Comparison of ENCODE assay signal across 10 cellular contexts in the genomic region with DNA sequence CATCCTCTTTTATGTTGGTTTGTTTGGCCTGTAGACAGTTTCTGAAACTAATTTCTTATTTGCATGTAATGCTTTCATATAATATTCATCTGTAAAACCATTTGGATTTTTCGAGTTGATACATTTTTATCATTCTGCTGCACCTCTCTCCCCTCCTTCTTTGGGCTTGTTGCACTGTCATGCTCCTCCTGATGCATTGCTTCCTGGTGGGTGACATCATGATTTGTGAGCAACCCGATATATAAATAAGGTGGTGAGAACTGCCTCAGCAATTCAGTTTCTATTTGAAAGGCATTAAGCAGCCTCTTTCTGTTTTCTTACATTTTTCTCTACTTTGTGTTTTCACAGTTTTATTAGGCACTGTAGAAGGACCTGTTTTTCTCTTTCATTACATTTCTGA.
DNase-seq lines count a peak whose midpoint lies in the region; ATAC-seq and TF ChIP-seq lines count a peak whose summit lies in the region.
"Had no signal": no experiment of that assay in that cellular context is flagged by ENCODE, and none has a peak within 500 bp of the region (broad histone marks: within the 10 kb centered on the region; RNA-seq: fewer than 3 reads in every experiment).

No MANE protein-coding gene starts in this region.

- no peak overlapping the region for H3K4me3 ChIP-seq in colonic mucosa

- H3K9me3 Mint-ChIP-seq in activated CD4-positive, alpha-beta T cell treated with anti-CD3 and anti-CD28 coated beads, Interleukin-2, amount 10 ng/mL, durations not matched to agents 24 days and 14 days = no peaks in the 10 kb centered on the region
- no peaks in the 10 kb centered on the region for H3K9me3 Mint-ChIP-seq in T-helper 1 cell treated with Interleukin-12 subunit alpha and Interleukin-12 subunit beta and Interleukin-4 antibody, amounts not matched to agents 30 μg/mL and 1 μg/mL, for 36 hours
- H3K9me3 Mint-ChIP-seq: memory B cell had no signal

- no peaks in the 10 kb centered on the region for H3K27me3 Mint-ChIP-seq in activated CD4-positive, alpha-beta T cell treated with anti-CD3 and anti-CD28 coated beads, Interleukin-2, amount 10 ng/mL, durations not matched to agents 24 days and 14 days
- no peaks in the 10 kb centered on the region for H3K27me3 Mint-ChIP-seq in T-helper 1 cell treated with Interleukin-12 subunit alpha and Interleukin-12 subunit beta and Interleukin-4 antibody, amounts not matched to agents 30 μg/mL and 1 μg/mL, for 36 hours (ENCODE audit: low read depth)
- H3K27me3 Mint-ChIP-seq: memory B cell had no signal

- no peaks in the 10 kb centered on the region for H3K9me3 ChIP-seq in colonic mucosa

- no peaks in the 10 kb centered on the region for H3K27me3 ChIP-seq in colonic mucosa

- H3K4me1 Mint-ChIP-seq in activated CD4-positive, alpha-beta T cell treated with anti-CD3 and anti-CD28 coated beads, Interleukin-2, amount 10 ng/mL, durations not matched to agents 24 days and 14 days = peaks cover 40% of the 10 kb centered on the region
- H3K4me1 Mint-ChIP-seq in T-helper 1 cell treated with Interleukin-12 subunit alpha and Interleukin-12 subunit beta and Interleukin-4 antibody, amounts not matched to agents 30 μg/mL and 1 μg/mL, for 36 hours (ENCODE audit: low read depth) = peaks cover 34% of the 10 kb centered on the region

- H3K36me3 Mint-ChIP-seq in activated CD4-positive, alpha-beta T cell treated with anti-CD3 and anti-CD28 coated beads, Interleukin-2, amount 10 ng/mL, durations not matched to agents 24 days and 14 days (ENCODE audit: low read depth) = no peaks in the 10 kb centered on the region
- no peaks in the 10 kb centered on the region for H3K36me3 Mint-ChIP-seq in T-helper 1 cell treated with Interleukin-12 subunit alpha and Interleukin-12 subunit beta and Interleukin-4 antibody, amounts not matched to agents 30 μg/mL and 1 μg/mL, for 36 hours (ENCODE audit: low read depth)

- H3K27ac ChIP-seq in colonic mucosa = no peak overlapping the region

- peak overlapping the region; percentile 94 for H3K27ac Mint-ChIP-seq in activated CD4-positive, alpha-beta T cell treated with anti-CD3 and anti-CD28 coated beads, Interleukin-2, amount 10 ng/mL, durations not matched to agents 24 days and 14 days
- peak overlapping the region; percentile 74 for H3K27ac Mint-ChIP-seq in T-helper 1 cell treated with Interleukin-12 subunit alpha and Interleukin-12 subunit beta and Interleukin-4 antibody, amounts not matched to agents 30 μg/mL and 1 μg/mL, for 36 hours
- H3K27ac Mint-ChIP-seq: memory B cell had no signal

- ATAC-seq in HG02884 (IDR thresholded peaks at IDR 0.05; ENCODE audit: unreplicated experiment) (peak; percentile 28), sciatic nerve (no peak)

- peak overlapping the region; percentile 57 for H3K4me3 Mint-ChIP-seq in activated CD4-positive, alpha-beta T cell treated with anti-CD3 and anti-CD28 coated beads, Interleukin-2, amount 10 ng/mL, durations not matched to agents 24 days and 14 days
- H3K4me3 Mint-ChIP-seq in T-helper 1 cell treated with Interleukin-12 subunit alpha and Interleukin-12 subunit beta and Interleukin-4 antibody, amounts not matched to agents 30 μg/mL and 1 μg/mL, for 36 hours = peak overlapping the region; percentile 13
- H3K4me3 Mint-ChIP-seq: memory B cell had no signal

- intact Hi-C loops in activated CD4-positive, alpha-beta T cell treated with anti-CD3 and anti-CD28 coated beads, Interleukin-2, amount 10 ng/mL, durations not matched to agents 24 days and 14 days (cut with micrococcal nuclease) = loop anchor here (2.0 to 10.0 kb wide), 5 partner anchors 45 to 715 kb away; a partner anchor contains a TSS
- intact Hi-C loops in colonic mucosa (cut with DNase I) (no loop called here), sciatic nerve (cut with DNase I) (no loop called here)

- H3K36me3 ChIP-seq in colonic mucosa = no peaks in the 10 kb centered on the region

- TF ChIP-seq CTCF in colonic mucosa (IDR thresholded peaks at IDR 0.05) = no peak

- H3K9ac ChIP-seq in colonic mucosa (ENCODE audit: low read depth in 2 of 2, low read length in 2 of 2) = no peak overlapping the region

- peak; percentile 60 for DNase-seq in activated CD4-positive, alpha-beta T cell treated with anti-CD3 and anti-CD28 coated beads, Interleukin-2, amount 10 ng/mL, durations not matched to agents 24 days and 14 days
- DNase-seq in activated CD4-positive, alpha-beta T cell treated with anti-CD3 and anti-CD28 coated beads, Interleukin-2, amount 50 U/mL, for 48 hours = no peak
- DNase-seq in renal cortical epithelial cell (ENCODE audit: low read depth) (peak; percentile 55), colonic mucosa (no peak), sciatic nerve (ENCODE audit: low spot score) (no peak), NCI-H1105 treated with DMSO at 0.1 percent for 48 hours (lab: John Stamatoyannopoulos, UW) (no peak)
- DNase-seq: activated T-cell treated with anti-CD3 and anti-CD28 coated beads, Interleukin-2, amount 50 U/mL, for 1 hour had no signal

- no peaks in the 10 kb centered on the region for H3K4me1 ChIP-seq in colonic mucosa

Comparison
In these comparisons a context has a peak if more than half of its experiments do, and no peak if none do; other contexts are left out.
1. DNase-seq: peak in activated CD4-positive, alpha-beta T cell treated with anti-CD3 and anti-CD28 coated beads, Interleukin-2, amount 10 ng/mL, durations not matched to agents 24 days and 14 days (single experiment) and renal cortical epithelial cell (single experiment); none in activated CD4-positive, alpha-beta T cell treated with anti-CD3 and anti-CD28 coated beads, Interleukin-2, amount 50 U/mL, for 48 hours (0 of 2), colonic mucosa (single experiment), sciatic nerve (single experiment) and NCI-H1105 treated with DMSO at 0.1 percent for 48 hours (single experiment).